In the genomic region with DNA sequence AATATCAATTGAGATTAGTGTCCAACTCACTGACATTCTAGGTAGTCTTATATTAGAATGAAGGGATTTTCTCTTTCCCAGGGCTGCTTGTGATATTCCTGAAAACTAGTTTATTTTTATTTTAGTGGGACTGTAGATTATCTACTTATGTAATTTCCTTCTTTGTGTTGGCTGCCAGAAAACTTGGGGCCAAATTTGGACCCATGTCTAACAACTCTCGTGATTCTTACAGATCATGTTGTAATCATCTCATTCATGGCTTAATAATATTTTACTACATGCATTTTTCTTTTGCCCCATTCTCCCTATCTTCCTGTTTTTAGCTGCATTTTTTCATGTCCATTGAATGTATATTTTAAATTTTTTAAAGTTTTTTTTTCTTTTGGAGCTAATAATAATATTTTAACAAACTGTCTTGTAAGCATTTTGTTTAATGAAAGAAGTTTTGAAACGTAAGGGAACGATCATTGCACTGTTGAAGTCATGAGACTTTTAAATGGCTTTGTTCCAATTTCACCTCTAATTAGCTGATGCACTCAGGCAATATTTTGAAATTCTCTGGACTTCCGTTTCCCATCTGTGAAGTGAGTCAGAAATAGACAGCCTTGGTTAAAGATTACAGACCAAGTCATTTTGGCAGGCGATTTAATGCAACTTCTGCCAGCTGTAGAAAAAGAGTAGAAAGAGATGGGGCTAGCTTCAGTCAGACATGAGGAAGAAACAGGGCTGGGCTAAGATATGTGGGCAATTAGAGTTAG, we compare ENCODE assay signal across 9 cellular contexts. TPM values are rescaled to one million over a fixed set of nuclear protein-coding genes. Genes with fewer than 3 reads are reported as not detected.
DNase-seq lines count a peak whose midpoint lies in the region; ATAC-seq lines count a peak whose summit lies in the region.
"Had no signal": no experiment of that assay in that cellular context is flagged by ENCODE, and none has a peak within 500 bp of the region (broad histone marks: within the 10 kb centered on the region; RNA-seq: fewer than 3 reads in every experiment).

No MANE protein-coding gene starts in this region.

- H3K27ac ChIP-seq in caudate nucleus (ENCODE audit: low read depth, low read length), result no peak overlapping the region

- DNase-seq in A172 (ENCODE audit: low spot score) (peak; percentile 93), HK-2 (ENCODE audit: unreplicated experiment) (peak; percentile 8), epidermal melanocyte (ENCODE audit: insufficient read length, low spot score) (peak; percentile 26), SHP77 treated with DMSO at 0.1 percent for 48 hours (lab: John Stamatoyannopoulos, UW) (no peak), DMS114 treated with DMSO at 0.1 percent for 48 hours (lab: John Stamatoyannopoulos, UW; ENCODE audit: unreplicated experiment) (no peak), caudate nucleus (lab: John Stamatoyannopoulos, UW) (no peak)
- DNase-seq in activated CD4-positive, CD25-positive, alpha-beta regulatory T cell (lab: John Stamatoyannopoulos, UW), result no peak
- DNase-seq: CD4-positive, CD25-positive, alpha-beta regulatory T cell had no signal

- peak; percentile 94 for ATAC-seq in GM19463 (IDR thresholded peaks at IDR 0.05; ENCODE audit: unreplicated experiment)

RNA-seq across cellular contexts. Expression of a gene that starts 14.3 kb away (rescaled TPM):
- 235 and 369 TPM in 2 replicates for total RNA-seq in A172 (2014; rRNA removed; shearing (Covaris generic))
- total RNA-seq: CD4-positive, CD25-positive, alpha-beta regulatory T cell had no signal

RNA-seq across cellular contexts. Expression of a gene that starts 23.1 kb away (rescaled TPM):
- not detected in 2 replicates for total RNA-seq in A172 (2014; rRNA removed; shearing (Covaris generic))
- total RNA-seq: CD4-positive, CD25-positive, alpha-beta regulatory T cell had no signal

Comparison
In these comparisons a context has a peak if more than half of its experiments do, and no peak if none do; other contexts are left out.
1. DNase-seq: peak in A172 (single experiment), HK-2 (single experiment) and epidermal melanocyte (single experiment); none in SHP77 treated with DMSO at 0.1 percent for 48 hours (single experiment), DMS114 treated with DMSO at 0.1 percent for 48 hours (single experiment), caudate nucleus (0 of 61) and activated CD4-positive, CD25-positive, alpha-beta regulatory T cell (0 of 4).